ENCODE assay signal across 1 cellular context in genomic region chr10:46541017-46541661, GRCh38.
TF ChIP-seq lines count a peak whose summit lies in the region.

No MANE protein-coding gene starts in this region.

TF ChIP-seq in WTC11, 78 proteins besides CTCF, POLR2A, EP300 and RAD21 (continued from another document):
- TF ChIP-seq ZNF281 (CRISPR knock-in tag; IDR thresholded peaks at IDR 0.05), result peak; percentile 94; the same call in 1 of the 2 replicates
